27 cellular contexts compared by ENCODE assay signal in the genomic region with DNA sequence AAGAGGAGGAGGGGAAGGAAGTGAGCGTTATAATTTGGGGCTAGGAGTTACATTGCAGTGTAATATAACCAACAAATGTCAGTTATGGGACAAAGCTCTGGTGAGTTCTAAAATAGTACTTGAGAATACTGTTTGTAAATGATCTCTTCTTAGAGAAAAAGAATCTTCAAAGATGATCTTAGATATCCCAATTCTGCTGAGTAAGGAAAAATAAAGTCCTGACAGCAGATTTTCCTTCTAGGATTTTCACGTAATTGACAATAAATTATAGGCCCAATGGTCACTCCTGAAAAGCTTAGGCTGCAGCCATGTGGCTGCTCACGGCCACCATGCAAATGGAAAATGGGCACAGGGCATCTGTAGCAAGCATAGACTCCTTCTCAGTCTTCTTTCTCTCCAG.
"Had no signal": no experiment of that assay in that cellular context is flagged by ENCODE, and none has a peak within 500 bp of the region (broad histone marks: within the 10 kb centered on the region; RNA-seq: fewer than 3 reads in every experiment).

No MANE protein-coding gene starts in this region.

- H3K9me3 ChIP-seq: left ventricle myocardium inferior, neutrophil, right atrium auricular region, spleen, suprapubic skin, thoracic aorta, tibial artery, upper lobe of right lung had no signal

- H3K36me3 ChIP-seq: left ventricle myocardium inferior, neural progenitor cell, neutrophil, right atrium auricular region, spleen, suprapubic skin, thoracic aorta, tibial artery, upper lobe of right lung had no signal

- ATAC-seq: left colon; natural killer cell; sciatic nerve; stimulated activated effector memory CD8-positive, alpha-beta T cell treated with anti-CD3 and anti-CD28 coated beads, Interleukin-12 subunit alpha, Interleukin-12 subunit beta, amount 100 ng/mL, for 72 hours; upper lobe of right lung had no signal

- H2AFZ ChIP-seq: neural progenitor cell, parathyroid adenoma had no signal

- H3K4me3 ChIP-seq: left ventricle myocardium inferior, lung, neural progenitor cell, right atrium auricular region, spleen, suprapubic skin, thoracic aorta, tibial artery, upper lobe of right lung had no signal

- DNase-seq: hypothalamus; immature natural killer cell; kidney; left colon; left ventricle myocardium inferior; mesendoderm; naive B cell; natural killer cell; nephron progenitor cell; occipital lobe; small intestine; spleen; stimulated activated CD4-positive, alpha-beta T cell treated with anti-CD3 and anti-CD28 coated beads, Interleukin-4, amount 100 ng/mL, for 24 hours; stimulated activated naive CD4-positive, alpha-beta T cell; tibial artery; upper lobe of right lung had no signal

- H3K27ac ChIP-seq: left ventricle myocardium inferior, neural progenitor cell, neutrophil, parathyroid adenoma, right atrium auricular region, spleen, suprapubic skin, thoracic aorta, tibial artery, upper lobe of right lung had no signal

- H3K4me1 ChIP-seq: parathyroid adenoma, spleen, tibial artery, upper lobe of right lung had no signal

- H3K9ac ChIP-seq: neural progenitor cell, parathyroid adenoma had no signal

- FAIRE-seq: islet of Langerhans, kidney, small intestine, urothelium cell line had no signal

- H3K27me3 ChIP-seq: neural progenitor cell, right atrium auricular region, spleen, suprapubic skin, tibial artery, upper lobe of right lung had no signal

- H3K79me2 ChIP-seq: parathyroid adenoma had no signal

- H3K4me2 ChIP-seq: neural progenitor cell had no signal
